1 cellular context compared by ENCODE assay signal in genomic region chr5:132873119-132873929, GRCh38.
TF ChIP-seq lines count a peak whose summit lies in the region.

LEAP2 (plus strand) TSS chr5:132873668; CDS start chr5:132873695, 27 bp downstream.

TF ChIP-seq in HepG2, 621 proteins besides CTCF, POLR2A, EP300 and RAD21 (continued from another document and continues in another):
- TF ChIP-seq ZSCAN31 (CRISPR knock-in tag; IDR thresholded peaks at IDR 0.05; ENCODE audit: low read depth) (no peak), HES4 (CRISPR knock-in tag; IDR thresholded peaks at IDR 0.05; ENCODE audit: borderline replicate concordance) (no peak), ZNF17 (CRISPR knock-in tag; IDR thresholded peaks at IDR 0.05) (no peak), TCF7 (IDR thresholded peaks at IDR 0.05; ENCODE audit: low read depth) (peak; percentile 74), ZMAT5 (CRISPR knock-in tag; IDR thresholded peaks at IDR 0.05; ENCODE audit: borderline replicate concordance, low read depth) (no peak), ZNF660 (CRISPR knock-in tag; IDR thresholded peaks at IDR 0.05; ENCODE audit: borderline replicate concordance, low read depth) (0 out of 2 replicates have a peak, but pooled peaks have one; percentile 7), FOXP4 (CRISPR knock-in tag; IDR thresholded peaks at IDR 0.05) (peak; percentile 73; the same call in 1 of the 2 replicates), BRCA1 (CRISPR knock-in tag; IDR thresholded peaks at IDR 0.05) (peak; percentile 3; the same call in 1 of the 2 replicates), REPIN1 (CRISPR knock-in tag; IDR thresholded peaks at IDR 0.05; ENCODE audit: borderline replicate concordance, low read depth) (no peak; the same call in 1 of the 2 replicates), FOXK1 (CRISPR knock-in tag; IDR thresholded peaks at IDR 0.05; ENCODE audit: borderline replicate concordance, low read depth) (peak; percentile 76), ZNF329 (CRISPR knock-in tag; IDR thresholded peaks at IDR 0.05; ENCODE audit: low read depth) (0 out of 2 replicates have a peak, but pooled peaks have one; percentile 45), RAD51 (IDR thresholded peaks at IDR 0.05; ENCODE audit: borderline replicate concordance) (no peak), SOX6 (IDR thresholded peaks at IDR 0.05) (no peak), SOX6 (CRISPR knock-in tag; IDR thresholded peaks at IDR 0.05) (peak; percentile 95), MXD1 (CRISPR knock-in tag; IDR thresholded peaks at IDR 0.05) (no peak), GLI4 (CRISPR knock-in tag; IDR thresholded peaks at IDR 0.05; ENCODE audit: borderline replicate concordance) (no peak), GTF3A (CRISPR knock-in tag; conservative IDR thresholded peaks at IDR 0.05) (0 out of 2 replicates have a peak, but pooled peaks have one; percentile 26), MYNN (CRISPR knock-in tag; IDR thresholded peaks at IDR 0.05; ENCODE audit: low read depth) (no peak), ZNF670 (CRISPR knock-in tag; IDR thresholded peaks at IDR 0.05; ENCODE audit: borderline replicate concordance) (no peak), MBD4 (IDR thresholded peaks at IDR 0.05; ENCODE audit: borderline replicate concordance, low read length) (peak; percentile 53), HNRNPH1 (optimal IDR thresholded peaks at IDR 0.05; ENCODE audit: low read depth, low read length) (no peak), ZMYM3 (CRISPR knock-in tag; IDR thresholded peaks at IDR 0.05) (no peak), ZSCAN9 (CRISPR knock-in tag; IDR thresholded peaks at IDR 0.05; ENCODE audit: borderline replicate concordance) (no peak; the same call in 1 of the 2 replicates), TBP (CRISPR knock-in tag; IDR thresholded peaks at IDR 0.05) (no peak), ZNF792 (CRISPR knock-in tag; IDR thresholded peaks at IDR 0.05) (peak; percentile 76), KLF11 (CRISPR knock-in tag; IDR thresholded peaks at IDR 0.05) (no peak; the same call in 1 of the 2 replicates), POGK (CRISPR knock-in tag; conservative IDR thresholded peaks at IDR 0.05) (no peak), ATF2 (CRISPR knock-in tag; IDR thresholded peaks at IDR 0.05) (peak; percentile 81), GMEB1 (CRISPR knock-in tag; IDR thresholded peaks at IDR 0.05; ENCODE audit: borderline replicate concordance) (no peak), RFXAP (CRISPR knock-in tag; IDR thresholded peaks at IDR 0.05; ENCODE audit: borderline replicate concordance) (peak; percentile 72; the same call in 1 of the 2 replicates), HDAC6 (IDR thresholded peaks at IDR 0.05; ENCODE audit: low read depth, low read length) (no peak; the same call in 1 of the 2 replicates), ZBTB49 (CRISPR knock-in tag; IDR thresholded peaks at IDR 0.05; ENCODE audit: borderline replicate concordance) (no peak), TRIM24 (CRISPR knock-in tag; IDR thresholded peaks at IDR 0.05) (no peak), ARID5B (CRISPR knock-in tag; IDR thresholded peaks at IDR 0.05) (peak; percentile 89), ZNF589 (CRISPR knock-in tag; conservative IDR thresholded peaks at IDR 0.05) (peak; percentile 74; the same call in 1 of the 2 replicates), PITX1 (CRISPR knock-in tag; IDR thresholded peaks at IDR 0.05) (no peak; the same call in none of the 2 replicates), WIZ (CRISPR knock-in tag; IDR thresholded peaks at IDR 0.05) (peak; percentile 94), FOXO4 (CRISPR knock-in tag; conservative IDR thresholded peaks at IDR 0.05) (no peak), ZNF782 (CRISPR knock-in tag; IDR thresholded peaks at IDR 0.05; ENCODE audit: borderline replicate concordance) (no peak), DR1 (CRISPR knock-in tag; IDR thresholded peaks at IDR 0.05) (peak; percentile 51; the same call in 1 of the 2 replicates), TCF12 (IDR thresholded peaks at IDR 0.05) (no peak), TCF12 (CRISPR knock-in tag; IDR thresholded peaks at IDR 0.05) (peak; percentile 79; the same call in 1 of the 2 replicates), ZNF547 (CRISPR knock-in tag; IDR thresholded peaks at IDR 0.05) (no peak), XBP1 (CRISPR knock-in tag; IDR thresholded peaks at IDR 0.05) (no peak), ZNF83 (CRISPR knock-in tag; IDR thresholded peaks at IDR 0.05; ENCODE audit: borderline replicate concordance) (no peak), ZBTB20 (CRISPR knock-in tag; IDR thresholded peaks at IDR 0.05; ENCODE audit: borderline replicate concordance, low read depth) (peak; percentile 50; the same call in 1 of the 2 replicates), ZBTB25 (CRISPR knock-in tag; IDR thresholded peaks at IDR 0.05) (peak; percentile 49; the same call in 1 of the 2 replicates), MLX (CRISPR knock-in tag; IDR thresholded peaks at IDR 0.05) (peak; percentile 96), TMF1 (CRISPR knock-in tag; IDR thresholded peaks at IDR 0.05; ENCODE audit: low read depth) (no peak), ZNF562 (CRISPR knock-in tag; IDR thresholded peaks at IDR 0.05; ENCODE audit: borderline replicate concordance) (no peak)
